Comparison of ENCODE assay signal across 8 cellular contexts in genomic region chr6:33344771-33345697, GRCh38. TPM values are rescaled to one million over a fixed set of nuclear protein-coding genes. Genes with fewer than 3 reads are reported as not detected.
A peak's percentile ranks its signal among the peaks of the same experiment; 100 is the strongest.
DNase-seq lines count a peak whose midpoint lies in the region; ATAC-seq and TF ChIP-seq lines count a peak whose summit lies in the region.

No MANE protein-coding gene starts in this region.

- H3K9me3 Mint-ChIP-seq in CD4-positive, alpha-beta memory T cell: peaks cover 0 to 4% (median 0%) of the 10 kb centered on the region in 8 donors
- H3K9me3 Mint-ChIP-seq in activated CD4-positive, alpha-beta T cell treated with anti-CD3 and anti-CD28 coated beads for 36 hours (ENCODE audit: low read depth): no peaks in the 10 kb centered on the region
- no peaks in the 10 kb centered on the region for H3K9me3 Mint-ChIP-seq in dendritic cell treated with granulocyte-macrophage colony-stimulating factor and Interleukin-4, amounts not matched to agents 40 ng/mL and 50 ng/mL, for 4 days

- H3K4me1 ChIP-seq in CD4-positive, alpha-beta memory T cell (ENCODE audit: insufficient read depth, low read length): peaks cover 44% of the 10 kb centered on the region
- peaks cover 0 to 5% of the 10 kb centered on the region in 2 donors for H3K4me1 ChIP-seq in lung (ENCODE audit: control insufficient read depth in 2 of 2, insufficient read depth in 2 of 2, low read length in 2 of 2)

- WGBS in lung, 2 donors: 10 to 11% methylated on average over 22 of the region's 22 CpGs

- TF ChIP-seq CTCF in lung (IDR thresholded peaks at IDR 0.05; ENCODE audit: control extremely low read depth, extremely low read depth): peak; percentile 42

- H3K4me3 ChIP-seq in CD4-positive, alpha-beta memory T cell (ENCODE audit: low read length in 2 of 2): peak overlapping the region; percentile 11 to 34
- H3K4me3 ChIP-seq in lung: no peak overlapping the region

- CTCF ChIA-PET in CD4-positive, alpha-beta memory T cell (lab: Charles Lee; ENCODE audit: partially characterized antibody): interaction anchor here (0.7 to 3.5 kb wide), 26 partner anchors 18 to 356 kb away, joined by 3 to 47 read pairs (median 4); partner anchors contain the start of genes B3GALT4, CUTA, PFDN6 and RPS18
- CTCF ChIA-PET in HEK293T (lab: Yijun Ruan, JAX): interaction anchor here (0.7 to 1.9 kb wide), 11 partner anchors 10 to 227 kb away, joined by 3 to 8 read pairs (median 4); partner anchors contain the start of genes B3GALT4 and ZBTB22
- CTCF ChIA-PET in activated CD4-positive, alpha-beta T cell treated with anti-CD3 and anti-CD28 coated beads for 36 hours (lab: Charles Lee): interaction anchor here (0.6 to 2.5 kb wide), 16 partner anchors 11 to 203 kb away, joined by 3 to 13 read pairs (median 4); partner anchors contain the start of gene ZBTB22

- H3K27ac Mint-ChIP-seq in CD4-positive, alpha-beta memory T cell: peak overlapping the region; percentile 88 to 99 (median 98)
- H3K27ac Mint-ChIP-seq in activated CD4-positive, alpha-beta T cell treated with anti-CD3 and anti-CD28 coated beads for 36 hours: peak overlapping the region; percentile 78
- no peak overlapping the region for H3K27ac Mint-ChIP-seq in dendritic cell treated with granulocyte-macrophage colony-stimulating factor and Interleukin-4, amounts not matched to agents 40 ng/mL and 50 ng/mL, for 4 days

- peak overlapping the region; percentile 76 to 92 (median 85) for H3K4me3 Mint-ChIP-seq in CD4-positive, alpha-beta memory T cell
- peak overlapping the region; percentile 56 for H3K4me3 Mint-ChIP-seq in activated CD4-positive, alpha-beta T cell treated with anti-CD3 and anti-CD28 coated beads for 36 hours
- H3K4me3 Mint-ChIP-seq in dendritic cell treated with granulocyte-macrophage colony-stimulating factor and Interleukin-4, amounts not matched to agents 40 ng/mL and 50 ng/mL, for 4 days: peak overlapping the region; percentile 14

- intact Hi-C loops in CD4-positive, alpha-beta memory T cell (cut with micrococcal nuclease): loop anchor here (1.0 kb wide), 11 partner anchors 22 to 145 kb away; partner anchors contain the start of genes B3GALT4, KIFC1, PFDN6 and RXRB
- intact Hi-C loops in activated CD4-positive, alpha-beta T cell treated with anti-CD3 and anti-CD28 coated beads for 36 hours (cut with DNase I, micrococcal nuclease): loop anchor here (1.0 to 2.0 kb wide), 5 partner anchors 22 to 110 kb away; partner anchors contain the start of genes B3GALT4 (in 1 of the 2), KIFC1 (in 1 of the 2) and RPS18 (in 1 of the 2)
- intact Hi-C loops in dendritic cell treated with granulocyte-macrophage colony-stimulating factor and Interleukin-4, amounts not matched to agents 40 ng/mL and 50 ng/mL, for 4 days (cut with micrococcal nuclease): loop anchor here (2.0 to 5.0 kb wide), 2 partner anchors 33 to 44 kb away; partner anchors contain the start of gene TAPBP

- H3K36me3 ChIP-seq in CD4-positive, alpha-beta memory T cell (ENCODE audit: insufficient read depth, low read length): no peaks in the 10 kb centered on the region
- H3K36me3 ChIP-seq in lung (ENCODE audit: control insufficient read depth in 2 of 2, insufficient read depth in 2 of 2, low read length in 2 of 2): no peaks in the 10 kb centered on the region

- H3K27me3 ChIP-seq in CD4-positive, alpha-beta memory T cell (ENCODE audit: insufficient read depth, low read length): no peaks in the 10 kb centered on the region
- H3K27me3 ChIP-seq in lung (ENCODE audit: control insufficient read depth, insufficient read depth): no peaks in the 10 kb centered on the region

- POLR2A ChIA-PET in CD4-positive, alpha-beta memory T cell (lab: Charles Lee; ENCODE audit: partially characterized antibody): interaction anchor here (0.6 to 3.5 kb wide), 40 partner anchors 9 to 501 kb away, joined by 3 to 117 read pairs (median 5); partner anchors contain the start of genes B3GALT4, BAK1, CUTA and KIFC1
- POLR2A ChIA-PET in HEK293T (lab: Yijun Ruan, JAX): interaction anchor here (0.6 to 1.8 kb wide), 3 partner anchors 28 to 46 kb away, joined by 3 to 7 read pairs (median 4); partner anchors contain the start of gene ZBTB22
- POLR2A ChIA-PET in activated CD4-positive, alpha-beta T cell treated with anti-CD3 and anti-CD28 coated beads for 36 hours (lab: Charles Lee): interaction anchor here (0.7 to 0.8 kb wide), 2 partner anchors 20 to 33 kb away, joined by 6 to 9 read pairs; no protein-coding TSS in a partner anchor

- no peaks in the 10 kb centered on the region for H3K27me3 Mint-ChIP-seq in CD4-positive, alpha-beta memory T cell
- H3K27me3 Mint-ChIP-seq in activated CD4-positive, alpha-beta T cell treated with anti-CD3 and anti-CD28 coated beads for 36 hours: no peaks in the 10 kb centered on the region
- H3K27me3 Mint-ChIP-seq in dendritic cell treated with granulocyte-macrophage colony-stimulating factor and Interleukin-4, amounts not matched to agents 40 ng/mL and 50 ng/mL, for 4 days: peaks cover 2% of the 10 kb centered on the region

- H3K27ac ChIP-seq in CD4-positive, alpha-beta memory T cell (ENCODE audit: low read depth, low read length): peak overlapping the region; percentile 79
- H3K27ac ChIP-seq in lung (ENCODE audit: low read depth in 1 of 2, low read length in 1 of 2): peak overlapping the region in 1 of 2 donors; percentile 82

- peaks cover 23 to 49% (median 37%) of the 10 kb centered on the region in 4 donors for H3K4me1 Mint-ChIP-seq in CD4-positive, alpha-beta memory T cell
- peaks cover 21% of the 10 kb centered on the region for H3K4me1 Mint-ChIP-seq in activated CD4-positive, alpha-beta T cell treated with anti-CD3 and anti-CD28 coated beads for 36 hours
- peaks cover 7% of the 10 kb centered on the region for H3K4me1 Mint-ChIP-seq in dendritic cell treated with granulocyte-macrophage colony-stimulating factor and Interleukin-4, amounts not matched to agents 40 ng/mL and 50 ng/mL, for 4 days (ENCODE audit: low read depth)

- H3K36me3 Mint-ChIP-seq in CD4-positive, alpha-beta memory T cell: no peaks in the 10 kb centered on the region
- no peaks in the 10 kb centered on the region for H3K36me3 Mint-ChIP-seq in activated CD4-positive, alpha-beta T cell treated with anti-CD3 and anti-CD28 coated beads for 36 hours (ENCODE audit: low read depth)
- no peaks in the 10 kb centered on the region for H3K36me3 Mint-ChIP-seq in dendritic cell treated with granulocyte-macrophage colony-stimulating factor and Interleukin-4, amounts not matched to agents 40 ng/mL and 50 ng/mL, for 4 days (ENCODE audit: low read depth)

- H3K9me3 ChIP-seq in CD4-positive, alpha-beta memory T cell (ENCODE audit: control insufficient read depth in 1 of 2, low read length in 2 of 2): no peaks in the 10 kb centered on the region
- H3K9me3 ChIP-seq in lung (ENCODE audit: control insufficient read depth in 2 of 2, insufficient read depth in 1 of 2, low read length in 1 of 2): no peaks in the 10 kb centered on the region

- peak; percentile 81 to 87 (median 84) for DNase-seq in CD4-positive, alpha-beta memory T cell
- peak; percentile 63 for DNase-seq in HEK293T (ENCODE audit: extremely low spot score)
- peak; percentile 78 for DNase-seq in NCI-H510A treated with DMSO at 0.1 percent for 48 hours (lab: John Stamatoyannopoulos, UW)
- DNase-seq in activated CD4-positive, alpha-beta T cell treated with anti-CD3 and anti-CD28 coated beads for 36 hours: peak; percentile 79
- DNase-seq in lung (ENCODE audit: low spot score): peak; percentile 85
- DNase-seq in stimulated activated CD8-positive, alpha-beta memory T cell treated with anti-CD3 and anti-CD28 coated beads, Interleukin-15, amount 100 ng/mL, for 1 hour (ENCODE audit: low read depth): peak; percentile 49
- DNase-seq in mesenteric fat pad (ENCODE audit: low spot score): no peak

- peak; percentile 54 for ATAC-seq in activated CD4-positive, alpha-beta T cell treated with anti-CD3 and anti-CD28 coated beads for 36 hours
- peak; percentile 85 for ATAC-seq in lung (ENCODE audit: insufficient read depth, low FRiP score)

TF ChIP-seq in HEK293T, 16 proteins besides CTCF, POLR2A, EP300 and RAD21 (continues in another document):
- TF ChIP-seq FOXM1 (IDR thresholded peaks at IDR 0.05; ENCODE audit: borderline replicate concordance): no peak
- no peak for TF ChIP-seq SUZ12 (IDR thresholded peaks at IDR 0.05)

RNA-seq across cellular contexts. Expression of gene DAXX, which starts 22.3 kb away (rescaled TPM):
- 10 to 100 TPM; 76.4 to 84.7 TPM for total RNA-seq in CD4-positive, alpha-beta memory T cell
- 100 to 1,000 TPM in 1 of 2 donors, 10 to 100 TPM in 1; 73.1 to 125 TPM for polyA plus RNA-seq in CD4-positive, alpha-beta memory T cell
- 10 to 100 TPM; 66.2 to 75.5 TPM for total RNA-seq in activated CD4-positive, alpha-beta T cell treated with anti-CD3 and anti-CD28 coated beads for 36 hours
- total RNA-seq in lung (10 to 100 TPM; 23.8 to 38.5 TPM), mesenteric fat pad (41.7 TPM)
- polyA plus RNA-seq in lung: 10 to 100 TPM; 32.8 to 36.3 TPM

RNA-seq across cellular contexts. Expression of gene ZBTB22, which starts 27.5 kb away (rescaled TPM):
- total RNA-seq in CD4-positive, alpha-beta memory T cell: 10 to 100 TPM; 28.6 to 28.7 TPM
- 10 to 100 TPM; 15.3 to 18.4 TPM for polyA plus RNA-seq in CD4-positive, alpha-beta memory T cell
- 1 to 10 TPM; 9.0 to 9.9 TPM for total RNA-seq in activated CD4-positive, alpha-beta T cell treated with anti-CD3 and anti-CD28 coated beads for 36 hours
- 10 to 100 TPM; 22.5 to 25.7 TPM for total RNA-seq in lung
- 10 to 100 TPM; 16.4 to 19.2 TPM for polyA plus RNA-seq in lung
- 12.1 TPM for total RNA-seq in mesenteric fat pad

RNA-seq across cellular contexts. Expression of gene TAPBP, which starts 31.2 kb away (rescaled TPM):
- 100 to 1,000 TPM; 240 to 248 TPM for total RNA-seq in CD4-positive, alpha-beta memory T cell
- 100 to 1,000 TPM; 277 to 370 TPM for polyA plus RNA-seq in CD4-positive, alpha-beta memory T cell
- 100 to 1,000 TPM; 164 to 190 TPM for total RNA-seq in activated CD4-positive, alpha-beta T cell treated with anti-CD3 and anti-CD28 coated beads for 36 hours
- 100 to 1,000 TPM; 155 to 241 TPM for total RNA-seq in lung
- 10 to 100 TPM; 78.7 to 78.9 TPM for polyA plus RNA-seq in lung
- 77.9 TPM for total RNA-seq in mesenteric fat pad

RNA-seq across cellular contexts. Expression of gene RGL2, which starts 46.3 kb away (rescaled TPM):
- total RNA-seq in CD4-positive, alpha-beta memory T cell: 10 to 100 TPM; 66.8 to 67.9 TPM
- polyA plus RNA-seq in CD4-positive, alpha-beta memory T cell: 10 to 100 TPM in 1 of 2 donors, 1 to 10 TPM in 1; 10.0 to 12.5 TPM
- 10 to 100 TPM; 19.9 to 21.5 TPM for total RNA-seq in activated CD4-positive, alpha-beta T cell treated with anti-CD3 and anti-CD28 coated beads for 36 hours
- total RNA-seq in lung (10 to 100 TPM; 74.7 to 93.7 TPM), mesenteric fat pad (56.2 TPM)
- polyA plus RNA-seq in lung: 10 to 100 TPM; 72.2 to 75.4 TPM

RNA-seq across cellular contexts. Expression of gene KIFC1, which starts 46.6 kb away (rescaled TPM):
- under 1 TPM; 0.61 to 0.69 TPM for total RNA-seq in CD4-positive, alpha-beta memory T cell
- polyA plus RNA-seq in CD4-positive, alpha-beta memory T cell: under 1 TPM in 1 of 2 donors, not detected in 1; 0.54 TPM
- total RNA-seq in activated CD4-positive, alpha-beta T cell treated with anti-CD3 and anti-CD28 coated beads for 36 hours: 10 to 100 TPM; 86.0 to 89.3 TPM
- total RNA-seq in lung: 1 to 10 TPM; 2.1 to 4.4 TPM
- 1 to 10 TPM; 2.6 to 2.7 TPM for polyA plus RNA-seq in lung
- 0.19 TPM for total RNA-seq in mesenteric fat pad

Comparison
In these comparisons a context has a peak if more than half of its experiments do, and no peak if none do; other contexts are left out.
1. H3K4me3 Mint-ChIP-seq: peak in every context shown above with its lines; median percentile 85 in CD4-positive, alpha-beta memory T cell; 56 in activated CD4-positive, alpha-beta T cell treated with anti-CD3 and anti-CD28 coated beads for 36 hours; 14 in dendritic cell treated with granulocyte-macrophage colony-stimulating factor and Interleukin-4, amounts not matched to agents 40 ng/mL and 50 ng/mL, for 4 days.